1 cellular context compared by ENCODE assay signal in the genomic region with DNA sequence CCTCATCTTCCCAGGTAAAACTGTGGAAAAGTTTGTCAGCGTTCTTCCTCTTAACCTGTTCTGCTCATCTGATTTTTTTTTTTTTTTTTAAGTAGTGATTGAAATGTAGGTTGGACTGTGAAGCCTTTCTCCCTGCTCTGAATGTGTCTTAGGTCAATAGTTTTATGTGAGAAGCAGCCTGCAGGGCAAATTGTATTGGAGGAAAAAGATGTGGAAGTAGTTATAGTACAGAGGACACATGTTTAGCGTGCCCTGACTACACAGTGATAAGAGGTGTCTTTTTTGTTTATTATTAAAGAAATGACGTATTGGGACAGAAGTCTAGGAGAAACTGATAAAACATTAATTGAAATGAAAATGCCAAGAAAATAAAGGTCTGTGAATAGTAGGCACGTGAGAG.
TF ChIP-seq lines count a peak whose summit lies in the region.

No MANE protein-coding gene starts in this region.

TF ChIP-seq in HepG2, 621 proteins besides CTCF, POLR2A, EP300 and RAD21 (continued from another document):
- TF ChIP-seq ZNF674 (CRISPR knock-in tag; IDR thresholded peaks at IDR 0.05; ENCODE audit: low read depth): no peak
- TF ChIP-seq PTBP1 (IDR thresholded peaks at IDR 0.05; ENCODE audit: low read depth, low read length, poor library complexity, severe bottlenecking): no peak
- TF ChIP-seq ZNF556 (CRISPR knock-in tag; IDR thresholded peaks at IDR 0.05; ENCODE audit: borderline replicate concordance): no peak
- no peak for TF ChIP-seq ZNF883 (CRISPR knock-in tag; IDR thresholded peaks at IDR 0.05; ENCODE audit: not compliant biosample characterization)
- no peak for TF ChIP-seq ZSCAN29 (CRISPR knock-in tag; conservative IDR thresholded peaks at IDR 0.05)
